8 cellular contexts compared by ENCODE assay signal in genomic region chr11:2305140-2305861, GRCh38. TPM values are rescaled to one million over a fixed set of nuclear protein-coding genes. Genes with fewer than 3 reads are reported as not detected.
DNase-seq lines count a peak whose midpoint lies in the region; ATAC-seq lines count a peak whose summit lies in the region.

No MANE protein-coding gene starts in this region.

- H3K27me3 ChIP-seq in endocrine pancreas (ENCODE audit: control insufficient read depth, insufficient read depth, low read length) = no peaks in the 10 kb centered on the region

- H3K36me3 ChIP-seq in endocrine pancreas (ENCODE audit: control insufficient read depth, insufficient read depth, low read length) = no peaks in the 10 kb centered on the region

- DNase-seq in A172 (ENCODE audit: low spot score) = peak; percentile 75
- DNase-seq in GM19238 (ENCODE audit: insufficient read length, low spot score) = peak; percentile 77
- peak; percentile 70 for DNase-seq in NCI-H69 (lab: John Stamatoyannopoulos, UW)
- peak; percentile 49 for DNase-seq in activated CD8-positive, alpha-beta memory T cell treated with anti-CD3 and anti-CD28 coated beads, Interleukin-2, amount 50 U/mL, for 1 hour (ENCODE audit: extremely low read depth)
- peak; percentile 73 for DNase-seq in midbrain (lab: John Stamatoyannopoulos, UW)
- peak; percentile 61 to 75 for DNase-seq in stimulated activated CD8-positive, alpha-beta memory T cell treated with anti-CD3 and anti-CD28 coated beads, Interleukin-2, amount 100 ng/mL, for 1 hour (ENCODE audit: low read depth in 2 of 2)

- no peak for ATAC-seq in GM21737 (IDR thresholded peaks at IDR 0.05; ENCODE audit: unreplicated experiment)

- no peak overlapping the region for H3K4me3 ChIP-seq in endocrine pancreas (ENCODE audit: control insufficient read depth, insufficient read depth, low read length)

- no peaks in the 10 kb centered on the region for H3K9me3 ChIP-seq in endocrine pancreas (ENCODE audit: control insufficient read depth, low read length)

- no peaks in the 10 kb centered on the region for H3K4me1 ChIP-seq in endocrine pancreas (ENCODE audit: control insufficient read depth, insufficient read depth, low read length)

- H3K9ac ChIP-seq in endocrine pancreas (ENCODE audit: control insufficient read depth, insufficient read depth, low read length) = peak overlapping the region; percentile 21

RNA-seq across cellular contexts. Expression of gene TSPAN32, which starts 3.5 kb away (rescaled TPM):
- 13.3 and 16.9 TPM in 2 replicates for total RNA-seq in A172 (2014; rRNA removed; shearing (Covaris generic))

RNA-seq across cellular contexts. Expression of gene C11orf21, which starts 3.6 kb away (rescaled TPM):
- 2.0 and 2.8 TPM in 2 replicates for total RNA-seq in A172 (2014; rRNA removed; shearing (Covaris generic))

RNA-seq across cellular contexts. Expression of gene ASCL2, which starts 34.9 kb away (rescaled TPM):
- total RNA-seq in A172 (2014; rRNA removed; shearing (Covaris generic)) = not detected in 2 replicates
